In the genomic region with DNA sequence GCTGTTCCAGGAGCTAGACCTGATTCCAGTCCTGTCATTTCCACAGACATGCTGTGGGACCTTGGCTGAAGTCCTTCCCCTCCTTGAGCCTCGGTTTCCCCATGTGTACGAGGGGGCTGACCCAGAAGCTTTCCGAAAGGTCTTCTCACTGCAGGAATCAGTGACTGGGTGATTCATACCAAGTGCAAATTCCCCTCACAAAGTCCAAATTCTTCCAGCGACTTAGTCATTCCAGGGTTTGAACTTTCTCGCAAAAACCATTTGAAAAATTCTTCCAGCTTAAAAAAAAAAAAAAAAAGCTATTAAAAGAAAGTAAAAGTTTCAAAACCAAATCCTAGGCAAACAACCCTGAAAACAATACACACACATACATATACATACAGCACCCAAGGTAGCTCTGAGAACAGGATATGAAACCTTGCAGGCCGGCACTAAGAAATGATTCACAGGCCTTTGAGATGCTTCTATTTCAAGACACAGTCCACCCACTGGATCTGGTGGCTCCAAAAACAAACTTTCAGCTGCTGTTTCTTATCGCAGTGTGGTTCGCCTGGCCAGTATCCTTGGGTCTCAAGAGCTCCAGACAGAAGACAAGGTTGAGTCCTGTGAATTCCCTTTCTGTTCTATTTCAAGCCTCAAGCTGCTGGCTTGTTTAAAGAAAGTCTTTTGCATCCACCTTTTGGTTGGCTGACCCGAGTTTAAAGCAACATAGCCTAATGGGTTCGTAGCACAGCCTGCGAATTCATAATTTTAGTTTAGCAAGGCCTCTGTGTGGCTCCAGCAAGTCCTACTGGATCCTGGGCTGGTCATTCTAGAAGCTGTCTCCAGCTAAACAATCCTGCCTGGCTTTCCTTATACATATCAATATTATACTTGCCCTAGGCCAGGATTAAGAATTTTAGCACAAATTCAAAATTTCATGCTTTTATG, we compare ENCODE assay signal across 8 cellular contexts. TPM values are rescaled to one million over a fixed set of nuclear protein-coding genes. Genes with fewer than 3 reads are reported as not detected.
A peak's percentile ranks its signal among the peaks of the same experiment; 100 is the strongest.
DNase-seq lines count a peak whose midpoint lies in the region; ATAC-seq and TF ChIP-seq lines count a peak whose summit lies in the region.

No MANE protein-coding gene starts in this region.

- H3K4me3 ChIP-seq in KMS-11 (IDR thresholded peaks at IDR 0.05; ENCODE audit: insufficient read depth, low read depth, low read length): no peak overlapping the region
- H3K4me3 ChIP-seq in adipocyte (ENCODE audit: low read length): peak overlapping the region; percentile 67

- H3K27ac ChIP-seq in KMS-11 (peak overlapping the region; percentile 19; the same call in 1 of the 2 replicates), temporal lobe (ENCODE audit: low read depth, low read length) (peak overlapping the region; percentile 85)

- ATAC-seq in GM21390 (IDR thresholded peaks at IDR 0.05; ENCODE audit: unreplicated experiment): peak; percentile 83

- DNase-seq in ELF-1 (ENCODE audit: low read depth, low spot score) (peak; percentile 48), adipocyte (ENCODE audit: low read depth) (peak; percentile 84), kidney glomerular epithelial cell (lab: John Stamatoyannopoulos, UW) (peak; percentile 80), inferior parietal cortex (ENCODE audit: extremely low spot score) (no peak), hippocampal formation (lab: John Stamatoyannopoulos, UW) (no peak)

- no peaks in the 10 kb centered on the region for H3K79me2 ChIP-seq in KMS-11 (ENCODE audit: insufficient read depth, low read depth)

- H3K9me3 ChIP-seq in adipocyte (ENCODE audit: control insufficient read depth, low read length): peaks cover 2% of the 10 kb centered on the region

- H4K20me1 ChIP-seq in KMS-11 (ENCODE audit: insufficient read depth): no peaks in the 10 kb centered on the region

- H3K4me2 ChIP-seq in KMS-11: peak overlapping the region; percentile 56

- no peak overlapping the region for H3K9ac ChIP-seq in KMS-11
- peak overlapping the region; percentile 86 for H3K9ac ChIP-seq in adipocyte (ENCODE audit: low read length)

- no peak for TF ChIP-seq CTCF in KMS-11 (conservative IDR thresholded peaks at IDR 0.05; ENCODE audit: low read depth, low read length)

- H3K36me3 ChIP-seq in KMS-11 (ENCODE audit: insufficient read depth): no peaks in the 10 kb centered on the region
- no peaks in the 10 kb centered on the region for H3K36me3 ChIP-seq in adipocyte (ENCODE audit: control insufficient read depth, insufficient read depth, low read length, severe bottlenecking)

- H3K27me3 ChIP-seq in KMS-11 (ENCODE audit: insufficient read depth, low read depth) (no peaks in the 10 kb centered on the region), adipocyte (replicated peaks; ENCODE audit: control insufficient read depth, insufficient read depth, low read length) (no peaks in the 10 kb centered on the region)

- H2AFZ ChIP-seq in KMS-11 (ENCODE audit: low read depth): peak overlapping the region; percentile 48

- H3K4me1 ChIP-seq in KMS-11 (ENCODE audit: low read depth, poor library complexity, severe bottlenecking) (peaks cover 15% of the 10 kb centered on the region), adipocyte (ENCODE audit: control insufficient read depth, insufficient read depth, low read length) (peaks cover 41% of the 10 kb centered on the region)

RNA-seq across cellular contexts. Expression of gene ID3, which starts 18.0 kb away (rescaled TPM):
- 13.8 TPM for total RNA-seq in temporal lobe

RNA-seq across cellular contexts. Expression of gene E2F2, which starts 46.3 kb away (rescaled TPM):
- 0.74 TPM for total RNA-seq in temporal lobe

Comparison
In these comparisons a context has a peak if more than half of its experiments do, and no peak if none do; other contexts are left out.
1. DNase-seq: peak in ELF-1 (single experiment), adipocyte (single experiment) and kidney glomerular epithelial cell (single experiment); none in inferior parietal cortex (single experiment) and hippocampal formation (0 of 2).